Comparison of ENCODE assay signal across 18 cellular contexts in genomic region chr20:52847739-52848359, GRCh38.
"Had no signal": no experiment of that assay in that cellular context is flagged by ENCODE, and none has a peak within 500 bp of the region (broad histone marks: within the 10 kb centered on the region; RNA-seq: fewer than 3 reads in every experiment).

No MANE protein-coding gene starts in this region.

- H3K27me3 ChIP-seq: cardiac muscle cell had no signal

- FAIRE-seq: small intestine had no signal

- H3K27me3 Mint-ChIP-seq: type B pancreatic cell had no signal

- H3K4me1 Mint-ChIP-seq: activated naive CD8-positive, alpha-beta T cell treated with anti-CD3 and anti-CD28 coated beads, Interleukin-2, amount 50 U/mL, for 24 hours had no signal

- H3K4me3 Mint-ChIP-seq: activated naive CD4-positive, alpha-beta T cell treated with anti-CD3 and anti-CD28 coated beads for 36 hours; activated naive CD8-positive, alpha-beta T cell treated with anti-CD3 and anti-CD28 coated beads, Interleukin-2, amount 50 U/mL, for 24 hours; naive thymus-derived CD8-positive, alpha-beta T cell; type B pancreatic cell had no signal

- H3K36me3 ChIP-seq: cardiac muscle cell had no signal

- ATAC-seq: activated naive CD8-positive, alpha-beta T cell treated with anti-CD3 and anti-CD28 coated beads, Interleukin-2, amount 50 U/mL, for 24 hours; left ventricle myocardium superior; naive thymus-derived CD8-positive, alpha-beta T cell; right cardiac atrium; stimulated activated naive CD8-positive, alpha-beta T cell treated with anti-CD3 and anti-CD28 coated beads, Interleukin-15, Interleukin-2, amounts not matched to agents 100 U/mL and 50 U/mL, for 24 hours had no signal

- DNase-seq: activated CD4-positive, alpha-beta T cell treated with anti-CD3 and anti-CD28 coated beads for 1 hour; activated CD4-positive, alpha-beta T cell treated with anti-CD3 and anti-CD28 coated beads, Interleukin-2, amount 50 U/mL, for 4 hours; activated naive CD8-positive, alpha-beta T cell treated with anti-CD3 and anti-CD28 coated beads, Interleukin-2, amount 50 U/mL, for 24 hours; activated T-cell treated with anti-CD3 and anti-CD28 coated beads for 4 hours; aorta; foreskin melanocyte; kidney glomerular epithelial cell; left ventricle myocardium superior; mesenchymal stem cell; naive thymus-derived CD8-positive, alpha-beta T cell; right cardiac atrium; small intestine; stimulated activated CD4-positive, alpha-beta T cell treated with anti-CD3 and anti-CD28 coated beads, Interleukin-4, amount 100 ng/mL, for 24 hours; stimulated activated naive CD8-positive, alpha-beta T cell treated with anti-CD3 and anti-CD28 coated beads, Interleukin-15, Interleukin-2, amounts not matched to agents 100 U/mL and 50 U/mL, for 24 hours had no signal

- H3K9me3 Mint-ChIP-seq: activated naive CD4-positive, alpha-beta T cell treated with anti-CD3 and anti-CD28 coated beads for 36 hours; activated naive CD8-positive, alpha-beta T cell treated with anti-CD3 and anti-CD28 coated beads, Interleukin-2, amount 50 U/mL, for 24 hours; activated T-helper 2 cell treated with anti-CD3 and anti-CD28 coated beads, Interferon-gamma antibody, Interleukin-2, Interleukin-4, amounts not matched to agents 10 μg/mL and 5 μg/mL and 100 μg/mL, durations not matched to agents 14 hours and 24 hours and 36 hours; naive thymus-derived CD8-positive, alpha-beta T cell had no signal

- H3K4me3 ChIP-seq: cardiac muscle cell had no signal

- H3K27ac Mint-ChIP-seq: activated naive CD4-positive, alpha-beta T cell treated with anti-CD3 and anti-CD28 coated beads for 36 hours; activated naive CD8-positive, alpha-beta T cell treated with anti-CD3 and anti-CD28 coated beads, Interleukin-2, amount 50 U/mL, for 24 hours; activated T-helper 2 cell treated with anti-CD3 and anti-CD28 coated beads, Interferon-gamma antibody, Interleukin-2, Interleukin-4, amounts not matched to agents 10 μg/mL and 5 μg/mL and 100 μg/mL, durations not matched to agents 14 hours and 24 hours and 36 hours; naive thymus-derived CD8-positive, alpha-beta T cell; type B pancreatic cell had no signal

- H3K27ac ChIP-seq: cardiac muscle cell had no signal

- H3K36me3 Mint-ChIP-seq: naive thymus-derived CD8-positive, alpha-beta T cell; type B pancreatic cell had no signal
